Comparison of ENCODE assay signal across 8 cellular contexts in the genomic region with DNA sequence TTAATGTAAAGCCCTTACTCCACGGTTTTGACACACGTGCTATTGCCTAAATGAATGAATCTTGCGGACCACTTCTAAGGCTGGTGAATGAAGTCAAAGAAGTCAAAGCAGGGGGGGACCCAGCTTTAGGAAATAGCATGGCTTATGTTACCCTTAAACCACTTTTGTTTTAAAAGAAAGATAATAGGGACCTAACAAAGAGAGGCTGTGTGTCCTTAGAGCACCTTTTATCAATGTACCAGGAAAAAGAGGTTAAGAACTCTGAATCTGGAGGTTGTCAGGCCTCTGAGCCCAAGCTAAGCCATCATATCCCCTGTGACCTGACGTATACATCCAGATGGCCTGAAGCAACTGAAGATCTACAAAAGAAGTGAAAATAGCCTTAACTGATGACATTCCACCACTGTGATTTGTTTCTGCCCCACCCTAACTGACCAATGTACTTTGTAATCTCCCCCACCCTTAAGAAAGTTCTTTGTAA. TPM values are rescaled to one million over a fixed set of nuclear protein-coding genes. Genes with fewer than 3 reads are reported as not detected.
DNase-seq lines count a peak whose midpoint lies in the region; ATAC-seq and TF ChIP-seq lines count a peak whose summit lies in the region.
"Not testable (repeated sequence)": the region's sequence is repeated elsewhere in the genome, so short reads cannot be mapped to it uniquely, and the experiment has no call there.

No MANE protein-coding gene starts in this region.

- peak overlapping the region in 7 of 11 experiments; percentile 48 to 72 (median 70); a peak in 14 of 22 replicates for H3K27ac ChIP-seq in BLaER1 treated with 17β-estradiol and CSF1 and Interleukin-3, amounts not matched to agents 10 nM and 100 nM
- 0 out of 2 replicates have a peak overlapping the region, but pooled peaks have one; percentile 27 for H3K27ac ChIP-seq in HUES6 (ENCODE audit: low read depth, low read length)
- H3K27ac ChIP-seq in SK-N-SH (ENCODE audit: low read depth in 2 of 2, low read length in 1 of 2), result peak overlapping the region; percentile 92 to 98; a peak in 3 of 4 replicates
- peak overlapping the region; percentile 84 for H3K27ac ChIP-seq in foreskin keratinocyte

- not testable (repeated sequence) for ATAC-seq in foreskin keratinocyte; naive thymus-derived CD8-positive, alpha-beta T cell

- H3K4me2 ChIP-seq in BLaER1 treated with 17β-estradiol and CSF1 and Interleukin-3, amounts not matched to agents 10 nM and 100 nM, result peak overlapping the region; percentile 25 to 76 (median 65); a peak in 19 of 22 replicates
- H3K4me2 ChIP-seq in SK-N-SH, result peak overlapping the region; percentile 61

- H2AFZ ChIP-seq in SK-N-SH (ENCODE audit: low read depth), result not testable (repeated sequence)

- peak overlapping the region in 2 of 11 experiments; percentile 19 to 46; a peak in 3 of 22 replicates for H3K9ac ChIP-seq in BLaER1 treated with 17β-estradiol and CSF1 and Interleukin-3, amounts not matched to agents 10 nM and 100 nM
- H3K9ac ChIP-seq in HUES6 (ENCODE audit: low read length), result not testable (repeated sequence)
- peak overlapping the region; percentile 80 for H3K9ac ChIP-seq in SK-N-SH

- H3K27me3 ChIP-seq in BLaER1 treated with 17β-estradiol and CSF1 and Interleukin-3, amounts not matched to agents 10 nM and 100 nM; HUES6 (ENCODE audit: control insufficient read depth, insufficient read depth, low read length); SK-N-SH (ENCODE audit: insufficient read depth); foreskin keratinocyte: not testable (repeated sequence)

- not testable (repeated sequence) for TF ChIP-seq RAD21 in SK-N-SH (IDR thresholded peaks at IDR 0.05; ENCODE audit: low read length)

- WGBS in SK-N-SH (ENCODE audit: low lambda C conversion rate), result 29% methylated on average over 4 of the region's 4 CpGs

- H3K9me3 Mint-ChIP-seq in activated T-helper 2 cell treated with anti-CD3 and anti-CD28 coated beads, Interferon-gamma antibody, Interleukin-2, Interleukin-4, amounts not matched to agents 10 μg/mL and 5 μg/mL and 100 μg/mL, durations not matched to agents 14 hours and 24 hours and 36 hours; naive thymus-derived CD8-positive, alpha-beta T cell; type B pancreatic cell: not testable (repeated sequence)

- not testable (repeated sequence) for H3K9me3 ChIP-seq in BLaER1 treated with 17β-estradiol and CSF1 and Interleukin-3, amounts not matched to agents 10 nM and 100 nM (replicated peaks in 1 of 11); HUES6 (ENCODE audit: control insufficient read depth, insufficient read depth, low read depth, low read length); SK-N-SH

- not testable (repeated sequence) for H4K20me1 ChIP-seq in BLaER1 treated with 17β-estradiol and CSF1 and Interleukin-3, amounts not matched to agents 10 nM and 100 nM; SK-N-SH (ENCODE audit: insufficient read depth)

- H3F3A ChIP-seq in SK-N-SH (replicated peaks; ENCODE audit: insufficient read depth), result peaks cover 38% of the 10 kb centered on the region

- CTCF ChIA-PET in SK-N-SH (lab: Yijun Ruan, JAX), result interaction anchor here (0.9 to 1.7 kb wide), 3 partner anchors 45 to 81 kb away, joined by 3 to 6 read pairs (median 4); a partner anchor contains a TSS

- H3K27me3 Mint-ChIP-seq in activated T-helper 2 cell treated with anti-CD3 and anti-CD28 coated beads, Interferon-gamma antibody, Interleukin-2, Interleukin-4, amounts not matched to agents 10 μg/mL and 5 μg/mL and 100 μg/mL, durations not matched to agents 14 hours and 24 hours and 36 hours (ENCODE audit: low read depth); naive thymus-derived CD8-positive, alpha-beta T cell; type B pancreatic cell: not testable (repeated sequence)

- H3K9me2 ChIP-seq in SK-N-SH, result not testable (repeated sequence)

- not testable (repeated sequence) for H3K36me3 Mint-ChIP-seq in activated T-helper 2 cell treated with anti-CD3 and anti-CD28 coated beads, Interferon-gamma antibody, Interleukin-2, Interleukin-4, amounts not matched to agents 10 μg/mL and 5 μg/mL and 100 μg/mL, durations not matched to agents 14 hours and 24 hours and 36 hours (ENCODE audit: low read depth); naive thymus-derived CD8-positive, alpha-beta T cell; type B pancreatic cell

- not testable (repeated sequence) for H3K4me3 Mint-ChIP-seq in activated T-helper 2 cell treated with anti-CD3 and anti-CD28 coated beads, Interferon-gamma antibody, Interleukin-2, Interleukin-4, amounts not matched to agents 10 μg/mL and 5 μg/mL and 100 μg/mL, durations not matched to agents 14 hours and 24 hours and 36 hours (ENCODE audit: low read depth)
- peak overlapping the region in 8 of 10 donors; percentile 4 to 74 (median 54) for H3K4me3 Mint-ChIP-seq in naive thymus-derived CD8-positive, alpha-beta T cell
- H3K4me3 Mint-ChIP-seq in type B pancreatic cell, result peak overlapping the region; percentile 44

- not testable (repeated sequence) for TF ChIP-seq CTCF in SK-N-SH (IDR thresholded peaks at IDR 0.05); foreskin keratinocyte (conservative IDR thresholded peaks at IDR 0.05); type B pancreatic cell (conservative IDR thresholded peaks at IDR 0.05)

- POLR2A ChIA-PET in SK-N-SH (lab: Yijun Ruan, JAX), result not testable (repeated sequence)
- POLR2A ChIA-PET in naive thymus-derived CD8-positive, alpha-beta T cell (lab: Charles Lee), result interaction anchor here (1.1 to 7.3 kb wide), 4 partner anchors 46 to 189 kb away, joined by 3 to 64 read pairs (median 5); a partner anchor contains a TSS

- not testable (repeated sequence) for H3K36me3 ChIP-seq in BLaER1 treated with 17β-estradiol and CSF1 and Interleukin-3, amounts not matched to agents 10 nM and 100 nM; HUES6 (ENCODE audit: control insufficient read depth, insufficient read depth, low read length); SK-N-SH (replicated peaks in 1 of 2; ENCODE audit: control insufficient read depth in 1 of 2, insufficient read depth in 2 of 2, low read length in 1 of 2)

- H3K79me2 ChIP-seq in SK-N-SH (ENCODE audit: insufficient read depth), result not testable (repeated sequence)

- not testable (repeated sequence) for H3K4me3 ChIP-seq in BLaER1 treated with 17β-estradiol and CSF1 and Interleukin-3, amounts not matched to agents 10 nM and 100 nM; HUES6 (ENCODE audit: low read depth, low read length)
- H3K4me3 ChIP-seq in SK-N-SH (ENCODE audit: low read depth in 2 of 2, low read length in 1 of 2), result peak overlapping the region; percentile 6 to 56; a peak in 3 of 4 replicates

- not testable (repeated sequence) for TF ChIP-seq EP300 in SK-N-SH (IDR thresholded peaks at IDR 0.05; ENCODE audit: borderline replicate concordance in 1 of 2, low read depth in 1 of 2, low read length in 1 of 2)

- H3K27ac Mint-ChIP-seq in activated T-helper 2 cell treated with anti-CD3 and anti-CD28 coated beads, Interferon-gamma antibody, Interleukin-2, Interleukin-4, amounts not matched to agents 10 μg/mL and 5 μg/mL and 100 μg/mL, durations not matched to agents 14 hours and 24 hours and 36 hours, result peak overlapping the region; percentile 35
- H3K27ac Mint-ChIP-seq in naive thymus-derived CD8-positive, alpha-beta T cell, result peak overlapping the region; percentile 46 to 92 (median 80)
- peak overlapping the region; percentile 82 for H3K27ac Mint-ChIP-seq in type B pancreatic cell

- H3K4me1 ChIP-seq in BLaER1 treated with 17β-estradiol and CSF1 and Interleukin-3, amounts not matched to agents 10 nM and 100 nM, result peaks cover 19 to 55% (median 41%) of the 10 kb centered on the region in 10 experiments
- H3K4me1 ChIP-seq in HUES6 (ENCODE audit: control insufficient read depth, insufficient read depth, low read length), result peaks cover 37% of the 10 kb centered on the region
- peaks cover 11 to 51% of the 10 kb centered on the region in 2 experiments for H3K4me1 ChIP-seq in SK-N-SH (ENCODE audit: control insufficient read depth in 1 of 2, insufficient read depth in 2 of 2, low read depth in 1 of 2, low read length in 1 of 2)
- H3K4me1 ChIP-seq in foreskin keratinocyte, result peaks cover 50% of the 10 kb centered on the region

- peaks cover 58% of the 10 kb centered on the region for H3K4me1 Mint-ChIP-seq in activated T-helper 2 cell treated with anti-CD3 and anti-CD28 coated beads, Interferon-gamma antibody, Interleukin-2, Interleukin-4, amounts not matched to agents 10 μg/mL and 5 μg/mL and 100 μg/mL, durations not matched to agents 14 hours and 24 hours and 36 hours (ENCODE audit: low read depth)
- peaks cover 40 to 81% (median 74%) of the 10 kb centered on the region in 4 donors for H3K4me1 Mint-ChIP-seq in naive thymus-derived CD8-positive, alpha-beta T cell
- peaks cover 29% of the 10 kb centered on the region for H3K4me1 Mint-ChIP-seq in type B pancreatic cell (ENCODE audit: unreplicated experiment)

- DNase-seq in SK-N-SH; activated T-helper 2 cell treated with anti-CD3 and anti-CD28 coated beads, Interferon-gamma antibody, Interleukin-2, Interleukin-4, amounts not matched to agents 10 μg/mL and 5 μg/mL and 100 μg/mL, durations not matched to agents 14 hours and 24 hours and 36 hours (ENCODE audit: low spot score); naive thymus-derived CD8-positive, alpha-beta T cell; type B pancreatic cell (ENCODE audit: extremely low spot score, unreplicated experiment): not testable (repeated sequence)
- DNase-seq in dermis blood vessel endothelial cell (peak; percentile 50), foreskin keratinocyte (peak in 1 of 2 donors; percentile 79)

- intact Hi-C loops in activated T-helper 2 cell treated with anti-CD3 and anti-CD28 coated beads, Interferon-gamma antibody, Interleukin-2, Interleukin-4, amounts not matched to agents 10 μg/mL and 5 μg/mL and 100 μg/mL, durations not matched to agents 14 hours and 24 hours and 36 hours (cut with micrococcal nuclease), result not testable (repeated sequence)

RNA-seq across cellular contexts. Expression of a gene that starts 45.8 kb away (rescaled TPM):
- polyA plus RNA-seq in SK-N-SH (2012; rRNA removed) (443 and 528 TPM in 2 replicates), foreskin keratinocyte (140 and 147 TPM in 2 replicates)
- polyA plus RNA-seq in SK-N-SH (2012; cell fraction: cytosol; rRNA removed), result 569 and 615 TPM in 2 replicates
- 256 and 330 TPM in 2 replicates for polyA plus RNA-seq in SK-N-SH (2012; cell fraction: nucleus; rRNA removed)
- total RNA-seq in activated T-helper 2 cell treated with anti-CD3 and anti-CD28 coated beads, Interferon-gamma antibody, Interleukin-2, Interleukin-4, amounts not matched to agents 10 μg/mL and 5 μg/mL and 100 μg/mL, durations not matched to agents 14 hours and 24 hours and 36 hours, result 15.4 and 16.4 TPM in 2 replicates
- total RNA-seq in dermis blood vessel endothelial cell (96.7 and 157 TPM in 2 replicates), foreskin keratinocyte (297 and 365 TPM in 2 replicates), type B pancreatic cell (ENCODE audit: low replicate concordance) (6.6 and 11.6 TPM in 2 replicates)
- 10 to 100 TPM; 56.5 to 57.3 TPM for total RNA-seq in naive thymus-derived CD8-positive, alpha-beta T cell
- polyA plus RNA-seq in naive thymus-derived CD8-positive, alpha-beta T cell, result 100 to 1,000 TPM in 2 of 3 donors, 10 to 100 TPM in 1; 77.7 to 128 (median 103) TPM

Comparison
In these comparisons a context has a peak if more than half of its experiments do, and no peak if none do; other contexts are left out.
1. H3K27ac ChIP-seq: peak in every context shown above with its lines; median percentile 95 in SK-N-SH; 84 in foreskin keratinocyte; 70 in BLaER1 treated with 17β-estradiol and CSF1 and Interleukin-3, amounts not matched to agents 10 nM and 100 nM; 27 in HUES6.